ENCODE assay signal across 15 cellular contexts in the genomic region with DNA sequence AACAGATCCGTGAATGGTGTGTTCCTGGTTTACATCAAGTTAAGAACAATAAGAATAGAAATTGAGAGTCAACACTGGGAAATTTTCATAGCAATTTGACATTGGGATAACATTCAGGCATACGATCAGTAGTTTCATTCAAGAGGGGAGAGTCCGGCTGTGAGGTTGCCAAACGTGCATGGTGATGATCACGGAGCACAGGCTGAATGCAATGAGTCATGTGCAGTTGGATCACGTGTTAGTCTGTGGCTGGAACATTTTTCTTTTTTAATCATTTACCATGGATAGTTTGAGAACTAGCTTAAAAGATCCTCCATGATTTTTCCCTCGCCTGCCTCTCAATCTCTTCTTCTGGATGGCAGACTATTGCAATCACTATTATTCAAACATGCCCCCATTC. TPM values are rescaled to one million over a fixed set of nuclear protein-coding genes. Genes with fewer than 3 reads are reported as not detected.
DNase-seq lines count a peak whose midpoint lies in the region; ATAC-seq, FAIRE-seq and TF ChIP-seq lines count a peak whose summit lies in the region.
"Had no signal": no experiment of that assay in that cellular context is flagged by ENCODE, and none has a peak within 500 bp of the region (broad histone marks: within the 10 kb centered on the region; RNA-seq: fewer than 3 reads in every experiment).

No MANE protein-coding gene starts in this region.

- TF ChIP-seq CTCF in fibroblast of pulmonary artery (IDR thresholded peaks at IDR 0.05; ENCODE audit: low read length, missing control alignments): no peak

- no peak overlapping the region for H3K4me3 ChIP-seq in fibroblast of pulmonary artery (replicated peaks; ENCODE audit: low read depth, low read length)

- FAIRE-seq in RCC 7860 (lab: Jason Lieb, UNC): peak; percentile 88

- ATAC-seq in GM21447 (IDR thresholded peaks at IDR 0.05; ENCODE audit: unreplicated experiment): no peak
- no peak for ATAC-seq in GM19328 (IDR thresholded peaks at IDR 0.05; ENCODE audit: unreplicated experiment)
- ATAC-seq: effector memory CD8-positive, alpha-beta T cell; stimulated activated naive B cell treated with anti-CD40 and anti-IgM and Interleukin-4, amounts not matched to agents 10 μg/mL and 1 μg/mL and 100 μg/mL, for 72 hours had no signal

- DNase-seq in GM04504 (ENCODE audit: low read depth): peak; percentile 11
- peak; percentile 72 for DNase-seq in RCC 7860 (ENCODE audit: low spot score)
- DNase-seq in fibroblast of pulmonary artery (ENCODE audit: low read depth): peak; percentile 72
- peak; percentile 95 for DNase-seq in renal cortical epithelial cell (ENCODE audit: low read depth)
- no peak for DNase-seq in SIG-M5 (lab: John Stamatoyannopoulos, UW)
- no peak for DNase-seq in NCI-H1417 (lab: John Stamatoyannopoulos, UW)
- DNase-seq: activated CD8-positive, alpha-beta memory T cell treated with anti-CD3 and anti-CD28 coated beads, Interleukin-2, amount 50 U/mL, for 4 hours; amygdala; DMS153; effector memory CD8-positive, alpha-beta T cell; NCI-H1694 treated with DMSO at 0.1 percent for 48 hours; stimulated activated naive B cell treated with anti-CD40 and anti-IgM and Interleukin-4, amounts not matched to agents 10 μg/mL and 1 μg/mL and 100 μg/mL, for 72 hours; T-helper 9 cell had no signal

RNA-seq across cellular contexts. Expression of a gene that starts 2.5 kb away (rescaled TPM):
- total RNA-seq in renal cortical epithelial cell: 0.05 TPM in 1 of 2 replicates, not detected in the other

Comparison
In these comparisons a context has a peak if more than half of its experiments do, and no peak if none do; other contexts are left out.
1. DNase-seq: peak in GM04504 (single experiment), RCC 7860 (single experiment), fibroblast of pulmonary artery (single experiment) and renal cortical epithelial cell (single experiment); none in SIG-M5 (single experiment) and NCI-H1417 (0 of 3).